1 cellular context compared by ENCODE assay signal in genomic region chr7:149195180-149196150, GRCh38.
TF ChIP-seq lines count a peak whose summit lies in the region.

TSS of gene ZNF282 (plus strand) at chr7:149195546. CDS start at chr7:149195590, 44 bp downstream.

TF ChIP-seq in K562, 482 proteins besides CTCF, POLR2A, EP300 and RAD21 (continued from another document and continues in another):
- peak; percentile 61; the same call in 1 of the 2 replicates for TF ChIP-seq ZBTB2 (IDR thresholded peaks at IDR 0.05)
- TF ChIP-seq ZNF165 (CRISPR knock-in tag; IDR thresholded peaks at IDR 0.05; ENCODE audit: borderline replicate concordance): peak; percentile 6; the same call in 1 of the 2 replicates
- peak; percentile 47 for TF ChIP-seq CTCFL (IDR thresholded peaks at IDR 0.05; ENCODE audit: borderline replicate concordance, insufficient read depth, low read depth, low read length, poor library complexity, severe bottlenecking)
- TF ChIP-seq CTBP1 (IDR thresholded peaks at IDR 0.05; ENCODE audit: borderline replicate concordance): peak; percentile 95
- TF ChIP-seq SMC3 (conservative IDR thresholded peaks at IDR 0.05; ENCODE audit: insufficient read depth, low read depth, low read length): peak; percentile 33; the same call in 1 of the 2 replicates
- TF ChIP-seq DACH1 (IDR thresholded peaks at IDR 0.05; ENCODE audit: partially characterized antibody): peak; percentile 73
- peak; percentile 75; the same call in 1 of the 2 replicates for TF ChIP-seq GTF2A2 (tag; IDR thresholded peaks at IDR 0.05)
- TF ChIP-seq HDAC2 (IDR thresholded peaks at IDR 0.05): peak; percentile 71; the same call in 1 of the 2 replicates
- peak; percentile 74; the same call in 1 of the 2 replicates for TF ChIP-seq ETS1 (conservative IDR thresholded peaks at IDR 0.05; ENCODE audit: control insufficient read depth, low read depth, low read length)
- no peak for TF ChIP-seq RBM14 (IDR thresholded peaks at IDR 0.05; ENCODE audit: borderline replicate concordance, insufficient read depth, low read depth, low read length)
- no peak for TF ChIP-seq FOS (IDR thresholded peaks at IDR 0.05; ENCODE audit: extremely low read depth, insufficient read length)
- peak in 1 of 2 experiments; percentile 97; a peak in 2 of 4 replicates for TF ChIP-seq HDAC1 (IDR thresholded peaks at IDR 0.05)
- no peak for TF ChIP-seq POLR3A (IDR thresholded peaks at IDR 0.05; ENCODE audit: borderline replicate concordance, extremely low read depth, insufficient read depth, insufficient read length)
- TF ChIP-seq ATF1 (CRISPR knock-in tag; IDR thresholded peaks at IDR 0.05): no peak
- TF ChIP-seq ATF1 (tag; IDR thresholded peaks at IDR 0.05): peak; percentile 67
- no peak for TF ChIP-seq ZFPM2 (CRISPR knock-in tag; IDR thresholded peaks at IDR 0.05)
- TF ChIP-seq PREB (CRISPR knock-in tag; IDR thresholded peaks at IDR 0.05): 0 out of 2 replicates have a peak, but pooled peaks have one; percentile 18
- peak; percentile 71; the same call in 1 of the 2 replicates for TF ChIP-seq CC2D1A (IDR thresholded peaks at IDR 0.05)
- TF ChIP-seq TCF7L2 (IDR thresholded peaks at IDR 0.05; ENCODE audit: low read depth, low read length): 0 out of 2 replicates have a peak, but pooled peaks have one; percentile 36
- peak; percentile 84; a peak in 3 of 4 replicates for TF ChIP-seq UBTF (IDR thresholded peaks at IDR 0.05; ENCODE audit: borderline replicate concordance in 1 of 2, low read depth in 2 of 2, low read length in 2 of 2)
- TF ChIP-seq FOXP1 (CRISPR knock-in tag; IDR thresholded peaks at IDR 0.05): peak; percentile 99
- peak; percentile 38; the same call in 1 of the 2 replicates for TF ChIP-seq CHCHD3 (CRISPR knock-in tag; IDR thresholded peaks at IDR 0.05)
- 0 out of 2 replicates have a peak, but pooled peaks have one; percentile 14 for TF ChIP-seq CBFA2T3 (IDR thresholded peaks at IDR 0.05)
- TF ChIP-seq MXI1 (IDR thresholded peaks at IDR 0.05; ENCODE audit: low read depth, low read length): no peak
- peak; percentile 27; the same call in 1 of the 2 replicates for TF ChIP-seq CGGBP1 (CRISPR knock-in tag; IDR thresholded peaks at IDR 0.05)
- TF ChIP-seq ZNF639 (CRISPR knock-in tag; conservative IDR thresholded peaks at IDR 0.05 in 1 of 2, IDR thresholded peaks at IDR 0.05 in 1 of 2): peak in 1 of 2 experiments; percentile 94; a peak in 2 of 4 replicates
- TF ChIP-seq MBD2 (IDR thresholded peaks at IDR 0.05; ENCODE audit: borderline replicate concordance, low read depth): peak; percentile 70; the same call in 1 of the 2 replicates
- TF ChIP-seq HBP1 (CRISPR knock-in tag; IDR thresholded peaks at IDR 0.05): peak; percentile 8; the same call in 1 of the 2 replicates
- TF ChIP-seq HDAC8 (tag; IDR thresholded peaks at IDR 0.05): no peak; the same call in 1 of the 2 replicates
- peak; percentile 84 for TF ChIP-seq TAF1 (IDR thresholded peaks at IDR 0.05; ENCODE audit: control insufficient read depth, extremely low read depth, insufficient read depth, low read length, severe bottlenecking)
- TF ChIP-seq BMI1 (IDR thresholded peaks at IDR 0.05; ENCODE audit: low read length): peak; percentile 9; the same call in 1 of the 2 replicates
- TF ChIP-seq NEUROD1 (IDR thresholded peaks at IDR 0.05; ENCODE audit: borderline replicate concordance, low read depth, low read length, partially characterized antibody): peak; percentile 82
- TF ChIP-seq POLR2B (IDR thresholded peaks at IDR 0.05; ENCODE audit: low read depth, partially characterized antibody): peak; percentile 74
- TF ChIP-seq FIP1L1 (IDR thresholded peaks at IDR 0.05; ENCODE audit: low read depth, low read length, poor library complexity, severe bottlenecking): peak; percentile 96
- peak; percentile 85 for TF ChIP-seq CXXC5 (CRISPR knock-in tag; IDR thresholded peaks at IDR 0.05)
- TF ChIP-seq POU5F1 (IDR thresholded peaks at IDR 0.05; ENCODE audit: borderline replicate concordance, low read depth, low read length, partially characterized antibody): no peak
- TF ChIP-seq ESRRA (IDR thresholded peaks at IDR 0.05; ENCODE audit: borderline replicate concordance, low read depth): peak; percentile 70
- 0 out of 2 replicates have a peak, but pooled peaks have one; percentile 58 for TF ChIP-seq LCOR (CRISPR knock-in tag; IDR thresholded peaks at IDR 0.05)
- TF ChIP-seq NFRKB (IDR thresholded peaks at IDR 0.05; ENCODE audit: low read depth): peak; percentile 72; the same call in 1 of the 2 replicates
- no peak for TF ChIP-seq JUNB (CRISPR knock-in tag; conservative IDR thresholded peaks at IDR 0.05)
- peak; percentile 60; the same call in 1 of the 2 replicates for TF ChIP-seq BHLHE40 (IDR thresholded peaks at IDR 0.05; ENCODE audit: low read length)
- peak; percentile 69 to 82 (median 81) for TF ChIP-seq YY1 (IDR thresholded peaks at IDR 0.05; ENCODE audit: borderline replicate concordance in 1 of 3, control insufficient read depth in 1 of 3, extremely low read depth in 1 of 3, insufficient read depth in 3 of 3, insufficient read length in 1 of 3, insufficient replicate concordance in 2 of 3, low read depth in 1 of 3, low read length in 2 of 3)
- no peak for TF ChIP-seq SNRNP70 (optimal IDR thresholded peaks at IDR 0.05; ENCODE audit: low read depth, low read length)
- TF ChIP-seq CBX1 (IDR thresholded peaks at IDR 0.05; ENCODE audit: low read depth): peak; percentile 84
- peak; percentile 64 for TF ChIP-seq GABPA (tag; conservative IDR thresholded peaks at IDR 0.05; ENCODE audit: low read depth)
- TF ChIP-seq SMAD1 (IDR thresholded peaks at IDR 0.05; ENCODE audit: low read depth, low read length, partially characterized antibody): peak; percentile 68
- TF ChIP-seq ZNF766 (CRISPR knock-in tag; conservative IDR thresholded peaks at IDR 0.05): peak; percentile 45; the same call in 1 of the 2 replicates
- TF ChIP-seq BCOR (IDR thresholded peaks at IDR 0.05): peak; percentile 55; the same call in 1 of the 2 replicates
- TF ChIP-seq MYNN (IDR thresholded peaks at IDR 0.05): peak; percentile 82
- TF ChIP-seq MYNN (CRISPR knock-in tag; IDR thresholded peaks at IDR 0.05): no peak
- TF ChIP-seq NRF1 (conservative IDR thresholded peaks at IDR 0.05 in 1 of 2, IDR thresholded peaks at IDR 0.05 in 1 of 2): peak; percentile 56 to 61
- no peak for TF ChIP-seq ZNF668 (CRISPR knock-in tag; IDR thresholded peaks at IDR 0.05)
- no peak for TF ChIP-seq MEF2A (IDR thresholded peaks at IDR 0.05; ENCODE audit: control insufficient read depth, low read depth, low read length)
- TF ChIP-seq BCLAF1 (IDR thresholded peaks at IDR 0.05; ENCODE audit: borderline replicate concordance in 1 of 2, control insufficient read depth in 1 of 2, low read depth in 2 of 2, low read length in 1 of 2): 0 out of 4 replicates have a peak, but pooled peaks of 1 of the 2 experiments have one; percentile 46
- TF ChIP-seq GATAD2A (IDR thresholded peaks at IDR 0.05): 0 out of 2 replicates have a peak, but pooled peaks have one; percentile 35
